8 cellular contexts compared by ENCODE assay signal in the genomic region with DNA sequence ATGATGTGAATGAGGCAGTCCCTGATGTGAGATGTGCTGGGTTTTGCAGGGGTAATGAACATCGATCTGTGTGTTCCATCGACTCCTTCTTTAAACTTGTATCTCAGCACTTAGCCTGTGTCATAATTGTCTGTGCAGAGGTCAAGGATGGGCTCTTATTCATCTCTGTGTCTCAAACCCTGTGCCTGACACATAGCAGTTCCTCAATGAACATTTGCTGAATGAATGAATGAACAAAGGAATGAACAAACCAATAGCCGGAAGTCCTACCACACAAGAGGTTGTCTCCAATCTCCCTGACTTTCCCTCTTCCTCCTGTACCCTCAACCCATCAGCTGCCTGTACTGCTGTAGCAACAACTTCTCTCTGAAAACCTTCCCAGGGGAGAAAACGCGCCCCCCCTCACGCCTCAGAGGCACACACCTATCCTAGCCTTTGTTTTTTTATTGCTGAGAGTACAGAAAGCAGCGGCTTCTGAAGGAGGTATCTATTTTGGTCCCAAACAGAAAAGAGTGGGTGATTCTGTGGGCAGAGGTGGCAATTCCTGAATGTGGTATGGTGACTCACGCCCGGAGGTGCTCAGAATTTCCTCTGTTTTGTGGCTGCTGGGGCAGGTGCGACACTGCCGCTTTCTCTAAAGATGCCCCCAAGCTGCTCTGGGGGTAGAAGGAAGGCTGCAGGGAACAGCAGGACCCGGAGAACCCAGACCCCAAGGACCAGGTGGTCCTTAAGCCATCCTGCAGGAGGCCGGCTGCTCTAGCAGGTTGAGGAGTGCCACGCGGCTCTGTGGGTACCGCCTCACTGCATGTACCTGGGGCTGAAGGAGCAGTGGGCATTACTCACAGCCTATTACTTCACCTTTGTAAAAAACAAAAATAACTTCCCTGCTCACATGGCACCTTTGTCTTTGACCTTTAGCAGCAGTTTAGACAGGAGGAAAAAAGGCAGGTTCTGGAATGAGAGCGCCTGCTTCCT. TPM values are rescaled to one million over a fixed set of nuclear protein-coding genes. Genes with fewer than 3 reads are reported as not detected.
DNase-seq lines count a peak whose midpoint lies in the region; ATAC-seq, FAIRE-seq and TF ChIP-seq lines count a peak whose summit lies in the region.

No MANE protein-coding gene starts in this region.

- no peaks in the 10 kb centered on the region for H3K9me3 ChIP-seq in WERI-Rb-1 (ENCODE audit: severe bottlenecking)

- no peak for TF ChIP-seq CTCF in WERI-Rb-1 (IDR thresholded peaks at IDR 0.05; ENCODE audit: low read depth, low read length)

- no peak overlapping the region for H3K27ac ChIP-seq in WERI-Rb-1

- H3K36me3 ChIP-seq in WERI-Rb-1 = no peaks in the 10 kb centered on the region

- H3K36me3 Mint-ChIP-seq in activated T-cell treated with anti-CD3 and anti-CD28 coated beads, Interleukin-2, amount 50 U/mL, for 24 hours (ENCODE audit: low read depth) = peaks cover 91% of the 10 kb centered on the region
- no peaks in the 10 kb centered on the region for H3K36me3 Mint-ChIP-seq in naive B cell

- H3K27ac Mint-ChIP-seq in activated T-cell treated with anti-CD3 and anti-CD28 coated beads, Interleukin-2, amount 50 U/mL, for 24 hours = peak overlapping the region; percentile 99
- H3K27ac Mint-ChIP-seq in naive B cell = peak overlapping the region; percentile 98 to 100 (median 99)

- peaks cover 21% of the 10 kb centered on the region for H3K27me3 ChIP-seq in WERI-Rb-1 (ENCODE audit: insufficient read depth, low read depth, severe bottlenecking)

- H3K9me3 Mint-ChIP-seq in activated T-cell treated with anti-CD3 and anti-CD28 coated beads, Interleukin-2, amount 50 U/mL, for 24 hours = no peaks in the 10 kb centered on the region
- peaks cover 0 to under 1% (median 0%) of the 10 kb centered on the region in 7 donors for H3K9me3 Mint-ChIP-seq in naive B cell

- DNase-seq in HPDE6-E6E7 (ENCODE audit: extremely low spot score) = peak; percentile 5
- peak; percentile 89 for DNase-seq in activated T-cell treated with anti-CD3 and anti-CD28 coated beads, Interleukin-2, amount 50 U/mL, for 24 hours
- DNase-seq in naive B cell = peak; percentile 62
- peak; percentile 66 for DNase-seq in urothelium cell line (ENCODE audit: low spot score)
- DNase-seq in HTR-8/SVneo (ENCODE audit: insufficient read length, low spot score) = no peak
- DNase-seq in AG08395 (ENCODE audit: low spot score) = no peak
- DNase-seq in WERI-Rb-1 = no peak

- no peaks in the 10 kb centered on the region for H3K27me3 Mint-ChIP-seq in activated T-cell treated with anti-CD3 and anti-CD28 coated beads, Interleukin-2, amount 50 U/mL, for 24 hours
- no peaks in the 10 kb centered on the region for H3K27me3 Mint-ChIP-seq in naive B cell

- no peak overlapping the region for H3K4me3 ChIP-seq in WERI-Rb-1 (ENCODE audit: low read depth, low read length)

- H3K4me3 Mint-ChIP-seq in activated T-cell treated with anti-CD3 and anti-CD28 coated beads, Interleukin-2, amount 50 U/mL, for 24 hours = peak overlapping the region; percentile 77
- peak overlapping the region; percentile 76 to 92 (median 84) for H3K4me3 Mint-ChIP-seq in naive B cell

- peak; percentile 21 for ATAC-seq in GM18502 (IDR thresholded peaks at IDR 0.05; ENCODE audit: poor library complexity, unreplicated experiment)
- peak; percentile 3 to 6 for ATAC-seq in naive B cell (ENCODE audit: low read depth in 2 of 2)

- peaks cover 91% of the 10 kb centered on the region for H3K4me1 Mint-ChIP-seq in activated T-cell treated with anti-CD3 and anti-CD28 coated beads, Interleukin-2, amount 50 U/mL, for 24 hours (ENCODE audit: low read depth)
- H3K4me1 Mint-ChIP-seq in naive B cell = peaks cover 66 to 87% (median 85%) of the 10 kb centered on the region in 3 donors

- FAIRE-seq in urothelium cell line (lab: Jason Lieb, UNC) = no peak
- FAIRE-seq in HTR-8/SVneo (lab: Jason Lieb, UNC) = no peak

RNA-seq across cellular contexts. Expression of a gene that starts 9.6 kb away (rescaled TPM):
- 1 to 10 TPM; 1.8 to 9.2 (median 4.7) TPM for polyA plus RNA-seq in naive B cell (ENCODE audit: low read depth in 6 of 6)

RNA-seq across cellular contexts. Expression of a gene that starts 36.3 kb away (rescaled TPM):
- polyA plus RNA-seq in naive B cell (ENCODE audit: low read depth in 6 of 6) = 100 to 1,000 TPM in 1 of 6 donors, 10 to 100 TPM in 5; 50.4 to 118 (median 89.6) TPM

Comparison
In these comparisons a context has a peak if more than half of its experiments do, and no peak if none do; other contexts are left out.
1. DNase-seq: peak in HPDE6-E6E7 (single experiment), activated T-cell treated with anti-CD3 and anti-CD28 coated beads, Interleukin-2, amount 50 U/mL, for 24 hours (single experiment), naive B cell (single experiment) and urothelium cell line (single experiment); none in HTR-8/SVneo (single experiment), AG08395 (single experiment) and WERI-Rb-1 (single experiment).